8 cellular contexts compared by ENCODE assay signal in genomic region chr3:10194328-10195071, GRCh38. TPM values are rescaled to one million over a fixed set of nuclear protein-coding genes. Genes with fewer than 3 reads are reported as not detected.
A peak's percentile ranks its signal among the peaks of the same experiment; 100 is the strongest.
DNase-seq lines count a peak whose midpoint lies in the region; ATAC-seq and TF ChIP-seq lines count a peak whose summit lies in the region.

No MANE protein-coding gene starts in this region.

- peak in 1 of 2 donors; percentile 40 for TF ChIP-seq POLR2A in heart left ventricle (IDR thresholded peaks at IDR 0.05)
- peak in 1 of 3 donors; percentile 17 for TF ChIP-seq POLR2A in spleen (IDR thresholded peaks at IDR 0.05)

- TF ChIP-seq CTCF in heart left ventricle (IDR thresholded peaks at IDR 0.05) (no peak), spleen (IDR thresholded peaks at IDR 0.05 in 8 of 11, conservative IDR thresholded peaks at IDR 0.05 in 3 of 11) (no peak)

- H3K36me3 ChIP-seq in heart left ventricle, result no peaks in the 10 kb centered on the region
- H3K36me3 ChIP-seq in spleen, result no peaks in the 10 kb centered on the region

- H3K4me3 ChIP-seq in heart left ventricle, result no peak overlapping the region
- peak overlapping the region in 1 of 8 donors; percentile 32 for H3K4me3 ChIP-seq in spleen

- no peaks in the 10 kb centered on the region for H3K36me3 Mint-ChIP-seq in activated T-helper 17 cell treated with anti-CD3 and anti-CD28 coated beads, Interleukin-2, amount 50 U/mL, for 72 hours (ENCODE audit: low read depth)

- H3K9me3 ChIP-seq in heart left ventricle (no peaks in the 10 kb centered on the region), spleen (no peaks in the 10 kb centered on the region)

- peak overlapping the region; percentile 63 to 96 (median 88) for H3K27ac ChIP-seq in heart left ventricle
- peak overlapping the region; percentile 80 to 92 (median 84) for H3K27ac ChIP-seq in spleen

- H3K4me3 Mint-ChIP-seq in activated T-helper 17 cell treated with anti-CD3 and anti-CD28 coated beads, Interleukin-2, amount 50 U/mL, for 72 hours, result peak overlapping the region; percentile 82

- no peaks in the 10 kb centered on the region for H3K27me3 ChIP-seq in heart left ventricle
- H3K27me3 ChIP-seq in spleen (replicated peaks in 1 of 7), result no peaks in the 10 kb centered on the region

- H3K4me1 Mint-ChIP-seq in activated T-helper 17 cell treated with anti-CD3 and anti-CD28 coated beads, Interleukin-2, amount 50 U/mL, for 72 hours, result peaks cover 63% of the 10 kb centered on the region

- H3K9me3 Mint-ChIP-seq in activated T-helper 17 cell treated with anti-CD3 and anti-CD28 coated beads, Interleukin-2, amount 50 U/mL, for 72 hours, result no peaks in the 10 kb centered on the region

- peaks cover 5 to 95% (median 61%) of the 10 kb centered on the region in 12 donors for H3K4me1 ChIP-seq in heart left ventricle
- peaks cover 76 to 100% (median 100%) of the 10 kb centered on the region in 6 donors for H3K4me1 ChIP-seq in spleen

- intact Hi-C loops in Right ventricle myocardium inferior (cut with DNase I), result no loop called here
- intact Hi-C loops in cardiac septum (cut with DNase I), result no loop called here
- intact Hi-C loops in heart left ventricle (cut with DNase I), result no loop called here
- intact Hi-C loops in spleen (cut with DNase I; ENCODE audit: low total_unique reads), result no loop called here

- H3K27ac Mint-ChIP-seq in activated T-helper 17 cell treated with anti-CD3 and anti-CD28 coated beads, Interleukin-2, amount 50 U/mL, for 72 hours, result peak overlapping the region; percentile 91

- ATAC-seq in Right ventricle myocardium inferior (peak; percentile 45), heart left ventricle (peak; percentile 42 to 63 (median 50)), HG03469 (IDR thresholded peaks at IDR 0.05; ENCODE audit: unreplicated experiment) (no peak), HG03039 (IDR thresholded peaks at IDR 0.05; ENCODE audit: unreplicated experiment) (no peak)
- peak; percentile 14 for ATAC-seq in activated T-helper 17 cell treated with anti-CD3 and anti-CD28 coated beads, Interleukin-2, amount 50 U/mL, for 72 hours (replicated peaks)

- H3K27me3 Mint-ChIP-seq in activated T-helper 17 cell treated with anti-CD3 and anti-CD28 coated beads, Interleukin-2, amount 50 U/mL, for 72 hours, result no peaks in the 10 kb centered on the region

- 58 to 69% (median 66%) methylated on average over 11 of the region's 11 CpGs for WGBS in heart left ventricle, 4 donors
- WGBS in spleen, 5 donors, result 24 to 38% (median 28%) methylated on average over 11 of the region's 11 CpGs

- no peak for DNase-seq in Right ventricle myocardium inferior (ENCODE audit: missing footprints)
- no peak for DNase-seq in cardiac septum (ENCODE audit: low spot score)
- DNase-seq in heart left ventricle, result peak in 4 of 5 donors; percentile 34 to 62 (median 55)
- DNase-seq in spleen, result peak; percentile 83
- no peak for DNase-seq in NCI-H526 (lab: John Stamatoyannopoulos, UW)

RNA-seq across cellular contexts. Expression of gene IRAK2, which starts 29.8 kb away (rescaled TPM):
- total RNA-seq in Right ventricle myocardium inferior, result 2.0 TPM
- total RNA-seq in cardiac septum, result 1.9 TPM
- 10 to 100 TPM in 1 of 2 donors, 1 to 10 TPM in 1; 5.6 to 10.1 TPM for total RNA-seq in activated T-helper 17 cell treated with anti-CD3 and anti-CD28 coated beads, Interleukin-2, amount 50 U/mL, for 72 hours
- 1 to 10 TPM in 7 of 9 donors, under 1 TPM in 2; 0.70 to 6.3 (median 1.5) TPM for total RNA-seq in heart left ventricle
- polyA plus RNA-seq in heart left ventricle, result 1 to 10 TPM in 1 of 2 donors, under 1 TPM in 1; 0.46 to 1.4 TPM
- total RNA-seq in spleen, result 10 to 100 TPM in 3 of 7 donors, 1 to 10 TPM in 4; 4.8 to 11.8 (median 9.4) TPM
- 1 to 10 TPM; 1.4 to 3.4 (median 2.7) TPM for polyA plus RNA-seq in spleen

RNA-seq across cellular contexts. Expression of gene VHL, which starts 52.9 kb away (rescaled TPM):
- total RNA-seq in Right ventricle myocardium inferior, result 13.1 TPM
- total RNA-seq in cardiac septum, result 11.8 TPM
- total RNA-seq in activated T-helper 17 cell treated with anti-CD3 and anti-CD28 coated beads, Interleukin-2, amount 50 U/mL, for 72 hours, result 10 to 100 TPM; 62.7 to 63.7 TPM
- total RNA-seq in heart left ventricle, result 10 to 100 TPM in 7 of 9 donors, 1 to 10 TPM in 2; 8.8 to 23.2 (median 12.1) TPM
- 10 to 100 TPM; 10.6 to 13.9 TPM for polyA plus RNA-seq in heart left ventricle
- 10 to 100 TPM; 53.9 to 75.9 (median 64.6) TPM for total RNA-seq in spleen
- polyA plus RNA-seq in spleen, result 10 to 100 TPM; 44.3 to 70.1 (median 46.5) TPM

RNA-seq across cellular contexts. Expression of gene TATDN2, which starts 53.8 kb away (rescaled TPM):
- total RNA-seq in Right ventricle myocardium inferior, result 15.1 TPM
- total RNA-seq in cardiac septum, result 19.8 TPM
- total RNA-seq in activated T-helper 17 cell treated with anti-CD3 and anti-CD28 coated beads, Interleukin-2, amount 50 U/mL, for 72 hours, result 10 to 100 TPM; 56.7 to 71.7 TPM
- total RNA-seq in heart left ventricle, result 10 to 100 TPM; 10.1 to 26.6 (median 16.8) TPM
- 10 to 100 TPM in 1 of 2 donors, 1 to 10 TPM in 1; 8.6 to 31.6 TPM for polyA plus RNA-seq in heart left ventricle
- total RNA-seq in spleen, result 10 to 100 TPM; 32.8 to 56.1 (median 48.6) TPM
- polyA plus RNA-seq in spleen, result 10 to 100 TPM; 15.4 to 20.4 (median 16.2) TPM

Comparison
In these comparisons a context has a peak if more than half of its experiments do, and no peak if none do; other contexts are left out.
1. DNase-seq: peak in heart left ventricle (4 of 5) and spleen (single experiment); none in Right ventricle myocardium inferior (single experiment), cardiac septum (single experiment) and NCI-H526 (0 of 2).
2. ATAC-seq: peak in Right ventricle myocardium inferior (single experiment), activated T-helper 17 cell treated with anti-CD3 and anti-CD28 coated beads, Interleukin-2, amount 50 U/mL, for 72 hours (single experiment) and heart left ventricle (4 of 4); none in HG03469 (single experiment) and HG03039 (single experiment).